Comparison of ENCODE assay signal across 1 cellular context in genomic region chr11:73747762-73748161, GRCh38.
TF ChIP-seq lines count a peak whose summit lies in the region.

No MANE protein-coding gene starts in this region.

TF ChIP-seq in HepG2, 621 proteins besides CTCF, POLR2A, EP300 and RAD21 (continues in another document):
- peak; percentile 10; the same call in 1 of the 2 replicates for TF ChIP-seq HNF4A (CRISPR knock-in tag; IDR thresholded peaks at IDR 0.05)
- peak; percentile 11 for TF ChIP-seq PHF5A (CRISPR knock-in tag; IDR thresholded peaks at IDR 0.05; ENCODE audit: low read depth, unreplicated experiment)
- peak; percentile 63 for TF ChIP-seq NCOA2 (CRISPR knock-in tag; IDR thresholded peaks at IDR 0.05)
- TF ChIP-seq ARNTL (CRISPR knock-in tag; IDR thresholded peaks at IDR 0.05): no peak
- no peak for TF ChIP-seq PTBP1 (IDR thresholded peaks at IDR 0.05; ENCODE audit: low read depth, low read length, poor library complexity, severe bottlenecking)
- TF ChIP-seq NR2F6 (IDR thresholded peaks at IDR 0.05): peak; percentile 14
- no peak for TF ChIP-seq NR2F6 (CRISPR knock-in tag; IDR thresholded peaks at IDR 0.05)
- TF ChIP-seq, protein P1, sequence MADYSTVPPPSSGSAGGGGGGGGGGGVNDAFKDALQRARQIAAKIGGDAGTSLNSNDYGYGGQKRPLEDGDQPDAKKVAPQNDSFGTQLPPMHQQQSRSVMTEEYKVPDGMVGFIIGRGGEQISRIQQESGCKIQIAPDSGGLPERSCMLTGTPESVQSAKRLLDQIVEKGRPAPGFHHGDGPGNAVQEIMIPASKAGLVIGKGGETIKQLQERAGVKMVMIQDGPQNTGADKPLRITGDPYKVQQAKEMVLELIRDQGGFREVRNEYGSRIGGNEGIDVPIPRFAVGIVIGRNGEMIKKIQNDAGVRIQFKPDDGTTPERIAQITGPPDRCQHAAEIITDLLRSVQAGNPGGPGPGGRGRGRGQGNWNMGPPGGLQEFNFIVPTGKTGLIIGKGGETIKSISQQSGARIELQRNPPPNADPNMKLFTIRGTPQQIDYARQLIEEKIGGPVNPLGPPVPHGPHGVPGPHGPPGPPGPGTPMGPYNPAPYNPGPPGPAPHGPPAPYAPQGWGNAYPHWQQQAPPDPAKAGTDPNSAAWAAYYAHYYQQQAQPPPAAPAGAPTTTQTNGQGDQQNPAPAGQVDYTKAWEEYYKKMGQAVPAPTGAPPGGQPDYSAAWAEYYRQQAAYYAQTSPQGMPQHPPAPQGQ (CRISPR knock-in tag; IDR thresholded peaks at IDR 0.05; ENCODE audit: borderline replicate concordance): no peak
- TF ChIP-seq ZHX1 (CRISPR knock-in tag; IDR thresholded peaks at IDR 0.05; ENCODE audit: low read depth): no peak
- TF ChIP-seq U2AF1 (optimal IDR thresholded peaks at IDR 0.05; ENCODE audit: low read depth, low read length): no peak
- peak; percentile 67 for TF ChIP-seq FOXA3 (CRISPR knock-in tag; IDR thresholded peaks at IDR 0.05)
- TF ChIP-seq ATF4 (CRISPR knock-in tag; IDR thresholded peaks at IDR 0.05): peak in 1 of 2 experiments; percentile 86; a peak in 2 of 4 replicates
- no peak for TF ChIP-seq SPEN (CRISPR knock-in tag; IDR thresholded peaks at IDR 0.05; ENCODE audit: low read depth)
- peak; percentile 34; the same call in 1 of the 2 replicates for TF ChIP-seq MIER3 (CRISPR knock-in tag; IDR thresholded peaks at IDR 0.05; ENCODE audit: borderline replicate concordance)
- TF ChIP-seq THAP11 (CRISPR knock-in tag; IDR thresholded peaks at IDR 0.05): 0 out of 2 replicates have a peak, but pooled peaks have one; percentile 11
- TF ChIP-seq, protein P2, sequence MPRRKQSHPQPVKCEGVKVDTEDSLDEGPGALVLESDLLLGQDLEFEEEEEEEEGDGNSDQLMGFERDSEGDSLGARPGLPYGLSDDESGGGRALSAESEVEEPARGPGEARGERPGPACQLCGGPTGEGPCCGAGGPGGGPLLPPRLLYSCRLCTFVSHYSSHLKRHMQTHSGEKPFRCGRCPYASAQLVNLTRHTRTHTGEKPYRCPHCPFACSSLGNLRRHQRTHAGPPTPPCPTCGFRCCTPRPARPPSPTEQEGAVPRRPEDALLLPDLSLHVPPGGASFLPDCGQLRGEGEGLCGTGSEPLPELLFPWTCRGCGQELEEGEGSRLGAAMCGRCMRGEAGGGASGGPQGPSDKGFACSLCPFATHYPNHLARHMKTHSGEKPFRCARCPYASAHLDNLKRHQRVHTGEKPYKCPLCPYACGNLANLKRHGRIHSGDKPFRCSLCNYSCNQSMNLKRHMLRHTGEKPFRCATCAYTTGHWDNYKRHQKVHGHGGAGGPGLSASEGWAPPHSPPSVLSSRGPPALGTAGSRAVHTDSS (CRISPR knock-in tag; conservative IDR thresholded peaks at IDR 0.05): no peak
- no peak for TF ChIP-seq ZBTB40 (IDR thresholded peaks at IDR 0.05)
- TF ChIP-seq ZBTB40 (CRISPR knock-in tag; IDR thresholded peaks at IDR 0.05): no peak
- TF ChIP-seq AGO1 (IDR thresholded peaks at IDR 0.05; ENCODE audit: low read depth, low read length, poor library complexity, severe bottlenecking): no peak
- no peak for TF ChIP-seq KLF12 (CRISPR knock-in tag; IDR thresholded peaks at IDR 0.05; ENCODE audit: borderline replicate concordance)
- TF ChIP-seq EED (CRISPR knock-in tag; IDR thresholded peaks at IDR 0.05): no peak
- no peak for TF ChIP-seq SOX13 (IDR thresholded peaks at IDR 0.05)
- TF ChIP-seq SOX13 (CRISPR knock-in tag; conservative IDR thresholded peaks at IDR 0.05 in 1 of 2, IDR thresholded peaks at IDR 0.05 in 1 of 2): peak in 1 of 2 experiments; percentile 64; a peak in 2 of 4 replicates
- TF ChIP-seq CREB1 (IDR thresholded peaks at IDR 0.05): no peak
- peak; percentile 18; the same call in 1 of the 2 replicates for TF ChIP-seq CREB1 (CRISPR knock-in tag; IDR thresholded peaks at IDR 0.05)
- TF ChIP-seq ZXDC (CRISPR knock-in tag; IDR thresholded peaks at IDR 0.05): no peak
- peak; percentile 23; the same call in 1 of the 2 replicates for TF ChIP-seq KDM6A (CRISPR knock-in tag; IDR thresholded peaks at IDR 0.05; ENCODE audit: low read depth)
- no peak for TF ChIP-seq SP5 (CRISPR knock-in tag; IDR thresholded peaks at IDR 0.05; ENCODE audit: borderline replicate concordance, low read depth)
- no peak for TF ChIP-seq ZNF710 (CRISPR knock-in tag; IDR thresholded peaks at IDR 0.05; ENCODE audit: borderline replicate concordance)
- TF ChIP-seq, protein P3, sequence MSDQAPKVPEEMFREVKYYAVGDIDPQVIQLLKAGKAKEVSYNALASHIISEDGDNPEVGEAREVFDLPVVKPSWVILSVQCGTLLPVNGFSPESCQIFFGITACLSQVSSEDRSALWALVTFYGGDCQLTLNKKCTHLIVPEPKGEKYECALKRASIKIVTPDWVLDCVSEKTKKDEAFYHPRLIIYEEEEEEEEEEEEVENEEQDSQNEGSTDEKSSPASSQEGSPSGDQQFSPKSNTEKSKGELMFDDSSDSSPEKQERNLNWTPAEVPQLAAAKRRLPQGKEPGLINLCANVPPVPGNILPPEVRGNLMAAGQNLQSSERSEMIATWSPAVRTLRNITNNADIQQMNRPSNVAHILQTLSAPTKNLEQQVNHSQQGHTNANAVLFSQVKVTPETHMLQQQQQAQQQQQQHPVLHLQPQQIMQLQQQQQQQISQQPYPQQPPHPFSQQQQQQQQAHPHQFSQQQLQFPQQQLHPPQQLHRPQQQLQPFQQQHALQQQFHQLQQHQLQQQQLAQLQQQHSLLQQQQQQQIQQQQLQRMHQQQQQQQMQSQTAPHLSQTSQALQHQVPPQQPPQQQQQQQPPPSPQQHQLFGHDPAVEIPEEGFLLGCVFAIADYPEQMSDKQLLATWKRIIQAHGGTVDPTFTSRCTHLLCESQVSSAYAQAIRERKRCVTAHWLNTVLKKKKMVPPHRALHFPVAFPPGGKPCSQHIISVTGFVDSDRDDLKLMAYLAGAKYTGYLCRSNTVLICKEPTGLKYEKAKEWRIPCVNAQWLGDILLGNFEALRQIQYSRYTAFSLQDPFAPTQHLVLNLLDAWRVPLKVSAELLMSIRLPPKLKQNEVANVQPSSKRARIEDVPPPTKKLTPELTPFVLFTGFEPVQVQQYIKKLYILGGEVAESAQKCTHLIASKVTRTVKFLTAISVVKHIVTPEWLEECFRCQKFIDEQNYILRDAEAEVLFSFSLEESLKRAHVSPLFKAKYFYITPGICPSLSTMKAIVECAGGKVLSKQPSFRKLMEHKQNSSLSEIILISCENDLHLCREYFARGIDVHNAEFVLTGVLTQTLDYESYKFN (CRISPR knock-in tag; conservative IDR thresholded peaks at IDR 0.05): peak; percentile 30; the same call in 1 of the 2 replicates
- 0 out of 2 replicates have a peak, but pooled peaks have one; percentile 26 for TF ChIP-seq MIXL1 (CRISPR knock-in tag; IDR thresholded peaks at IDR 0.05)
